In the genomic region with DNA sequence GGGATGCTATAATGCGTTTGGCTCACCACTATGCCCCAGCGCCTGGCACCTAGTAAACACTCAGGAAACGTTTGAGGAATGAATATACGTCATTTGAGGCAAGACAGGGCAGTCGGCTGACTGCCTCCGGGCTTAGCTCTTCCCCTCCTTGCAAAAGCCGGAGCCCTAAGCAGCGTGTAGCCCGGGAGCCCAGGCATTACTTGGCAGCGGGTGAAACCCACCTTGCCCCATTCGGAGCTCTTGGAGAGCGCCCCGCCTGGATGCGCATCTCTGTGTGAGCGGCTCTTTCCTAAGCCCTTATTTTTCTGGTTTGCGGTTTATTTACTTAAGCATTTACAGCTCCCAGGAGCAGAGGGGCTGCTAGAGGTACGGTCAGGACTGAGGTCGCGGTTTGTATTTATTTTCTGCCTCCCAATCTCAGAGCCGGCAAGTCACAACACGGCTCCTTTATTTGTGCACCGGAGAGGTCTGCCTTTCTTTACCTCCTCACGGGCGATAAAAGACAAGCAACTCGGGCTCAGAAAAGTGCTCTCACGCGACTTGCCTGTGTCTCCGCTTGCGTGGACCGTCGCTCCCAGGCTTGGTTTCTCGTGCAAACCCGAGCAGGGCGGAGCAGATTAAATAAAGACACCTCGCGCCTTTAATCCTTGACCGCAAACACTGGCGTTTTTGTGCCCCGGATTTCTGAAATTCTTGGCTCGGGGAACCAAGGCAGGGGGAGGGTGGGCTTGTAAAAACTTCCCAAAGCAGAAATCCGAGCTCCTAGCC, we compare ENCODE assay signal across 8 cellular contexts. TPM values are rescaled to one million over a fixed set of nuclear protein-coding genes. Genes with fewer than 3 reads are reported as not detected.
A peak's percentile ranks its signal among the peaks of the same experiment; 100 is the strongest.
DNase-seq lines count a peak whose midpoint lies in the region; ATAC-seq and TF ChIP-seq lines count a peak whose summit lies in the region.

No MANE protein-coding gene starts in this region.

- no peaks in the 10 kb centered on the region for H3K36me3 Mint-ChIP-seq in neural crest cell (ENCODE audit: low read depth)

- peak overlapping the region; percentile 60 for H3K9ac ChIP-seq in DND-41 (ENCODE audit: low read depth, low read length)

- H3K9me3 Mint-ChIP-seq in neural crest cell: no peaks in the 10 kb centered on the region

- H3K9me3 ChIP-seq in DND-41 (ENCODE audit: insufficient read depth, low read length, severe bottlenecking): no peaks in the 10 kb centered on the region

- TF ChIP-seq CTCF in DND-41 (IDR thresholded peaks at IDR 0.05; ENCODE audit: borderline replicate concordance, extremely low read depth, low read length, poor library complexity, severe bottlenecking): peak; percentile 40
- TF ChIP-seq CTCF in foreskin keratinocyte (conservative IDR thresholded peaks at IDR 0.05): no peak
- TF ChIP-seq CTCF in neural crest cell (conservative IDR thresholded peaks at IDR 0.05): no peak

- H3K4me1 ChIP-seq in DND-41 (ENCODE audit: insufficient read depth, low read length): peaks cover 29% of the 10 kb centered on the region
- H3K4me1 ChIP-seq in foreskin keratinocyte: no peaks in the 10 kb centered on the region
- H3K4me1 ChIP-seq in urinary bladder (ENCODE audit: insufficient read depth): no peaks in the 10 kb centered on the region

- no peaks in the 10 kb centered on the region for H4K20me1 ChIP-seq in DND-41 (ENCODE audit: insufficient read depth, low read length)

- H3K27me3 ChIP-seq in DND-41 (ENCODE audit: insufficient read depth, low read length, poor library complexity) (peaks cover 25% of the 10 kb centered on the region), foreskin keratinocyte (peaks cover 18% of the 10 kb centered on the region)

- H3K27ac ChIP-seq in DND-41 (ENCODE audit: low read length): peak overlapping the region; percentile 30; the same call in 1 of the 2 replicates
- H3K27ac ChIP-seq in foreskin keratinocyte: peak overlapping the region; percentile 52
- peak overlapping the region; percentile 84 for H3K27ac ChIP-seq in urinary bladder (ENCODE audit: low read depth)

- H3K4me3 Mint-ChIP-seq in neural crest cell: peak overlapping the region; percentile 97

- peaks cover 80% of the 10 kb centered on the region for H3K27me3 Mint-ChIP-seq in neural crest cell (ENCODE audit: low read depth)

- peak overlapping the region; percentile 21 for H3K27ac Mint-ChIP-seq in neural crest cell (ENCODE audit: unreplicated experiment)

- H3K4me2 ChIP-seq in DND-41 (ENCODE audit: insufficient read depth, low read length): peak overlapping the region; percentile 97

- peak overlapping the region; percentile 80 for H2AFZ ChIP-seq in DND-41 (ENCODE audit: low read depth, low read length)

- no peaks in the 10 kb centered on the region for H3K36me3 ChIP-seq in DND-41 (ENCODE audit: insufficient read depth, low read length)
- no peaks in the 10 kb centered on the region for H3K36me3 ChIP-seq in urinary bladder (ENCODE audit: insufficient read depth)

- H3K4me1 Mint-ChIP-seq in neural crest cell: peaks cover 12% of the 10 kb centered on the region

- under 1% methylated on average over 41 of the region's 41 CpGs for WGBS in urinary bladder

- H3K4me3 ChIP-seq in DND-41 (ENCODE audit: low read depth in 1 of 2, low read length in 2 of 2): peak overlapping the region; percentile 35 to 79; a peak in 3 of 4 replicates
- H3K4me3 ChIP-seq in urinary bladder (ENCODE audit: low read depth, low read length): peak overlapping the region; percentile 67

- H3K79me2 ChIP-seq in DND-41 (ENCODE audit: insufficient read depth, low read length): no peaks in the 10 kb centered on the region

- DNase-seq in DND-41 (peak; percentile 52), RPMI7951 (ENCODE audit: low read depth) (peak; percentile 80), foreskin keratinocyte (peak; percentile 72 to 84), neural crest cell (ENCODE audit: low read depth, low spot score) (peak; percentile 23), GOT3 (lab: John Stamatoyannopoulos, UW) (no peak)
- peak; percentile 30 for DNase-seq in activated gamma-delta T cell treated with anti-CD3 and anti-CD28 coated beads, Interleukin-2, amount 50 U/mL, for 16 hours (ENCODE audit: low read depth)

- peak; percentile 31 for ATAC-seq in DND-41 (ENCODE audit: insufficient read depth, low read depth)
- ATAC-seq in HG03095 (IDR thresholded peaks at IDR 0.05; ENCODE audit: unreplicated experiment): peak; percentile 2
- ATAC-seq in foreskin keratinocyte: peak; percentile 69

RNA-seq across cellular contexts. Expression of a gene that starts 0.7 kb away (rescaled TPM):
- total RNA-seq in RPMI7951 (2014; rRNA removed; shearing (Covaris generic)): 11.4 and 13.2 TPM in 2 replicates
- total RNA-seq in foreskin keratinocyte: 1.9 and 2.2 TPM in 2 replicates
- polyA plus RNA-seq in foreskin keratinocyte: 0.66 and 0.84 TPM in 2 replicates
- total RNA-seq in neural crest cell: 4.8 and 6.6 TPM in 2 replicates
- 240 TPM for total RNA-seq in urinary bladder
- 57.3 TPM for polyA plus RNA-seq in urinary bladder

RNA-seq across cellular contexts. Expression of a gene that starts 25.4 kb away (rescaled TPM):
- total RNA-seq in RPMI7951 (2014; rRNA removed; shearing (Covaris generic)): 42.5 and 43.5 TPM in 2 replicates
- total RNA-seq in foreskin keratinocyte (22.4 and 22.5 TPM in 2 replicates), neural crest cell (10.6 and 11.1 TPM in 2 replicates), urinary bladder (51.2 TPM)
- polyA plus RNA-seq in foreskin keratinocyte (14.6 and 17.5 TPM in 2 replicates), urinary bladder (26.4 TPM)

Comparison
In these comparisons a context has a peak if more than half of its experiments do, and no peak if none do; other contexts are left out.
1. ATAC-seq: peak in every context shown above with its lines; median percentile 69 in foreskin keratinocyte; 31 in DND-41; 2 in HG03095.
2. H3K27ac ChIP-seq: peak in every context shown above with its lines; median percentile 84 in urinary bladder; 52 in foreskin keratinocyte; 30 in DND-41.
3. RNA of a gene that starts 0.7 kb away (total RNA-seq): 240 TPM in urinary bladder (single experiment); 11.4 to 13.2 TPM in RPMI7951, 4.8 to 6.6 TPM in neural crest cell and 1.9 to 2.2 TPM in foreskin keratinocyte; every median in the first group is over 10 times any median in the second.